ENCODE assay signal across 2 cellular contexts in the genomic region with DNA sequence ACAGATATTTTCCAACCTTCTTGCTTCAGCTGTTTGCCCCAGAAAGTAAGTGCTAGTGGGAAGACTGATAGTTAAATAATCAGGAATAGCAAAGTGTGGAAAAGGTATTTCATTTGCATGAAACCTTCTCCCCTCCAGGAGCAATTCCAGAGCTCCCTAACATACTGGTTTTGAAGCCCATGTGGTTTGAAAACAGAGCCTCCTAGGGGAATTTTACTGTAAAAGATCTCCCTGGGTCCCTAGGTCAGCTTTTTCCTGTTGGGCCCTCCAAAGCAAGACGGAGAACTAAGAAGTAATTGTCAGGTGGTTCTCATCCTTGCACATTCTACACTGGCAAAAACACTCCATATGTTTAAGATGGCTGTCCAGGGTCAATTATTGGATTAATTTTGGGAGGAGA.
TF ChIP-seq lines count a peak whose summit lies in the region.

No MANE protein-coding gene starts in this region.

TF ChIP-seq in GM23338, 12 proteins besides CTCF, POLR2A, EP300 and RAD21:
- no peak for TF ChIP-seq ZNF114 (CRISPR knock-in tag; IDR thresholded peaks at IDR 0.05)
- no peak for TF ChIP-seq STAT1 (IDR thresholded peaks at IDR 0.05; ENCODE audit: unreplicated experiment)
- no peak for TF ChIP-seq EZH2phosphoT487 (IDR thresholded peaks at IDR 0.05; ENCODE audit: unreplicated experiment)
- no peak for TF ChIP-seq ZNF331 (CRISPR knock-in tag; IDR thresholded peaks at IDR 0.05; ENCODE audit: low read depth)
- TF ChIP-seq, protein P1, sequence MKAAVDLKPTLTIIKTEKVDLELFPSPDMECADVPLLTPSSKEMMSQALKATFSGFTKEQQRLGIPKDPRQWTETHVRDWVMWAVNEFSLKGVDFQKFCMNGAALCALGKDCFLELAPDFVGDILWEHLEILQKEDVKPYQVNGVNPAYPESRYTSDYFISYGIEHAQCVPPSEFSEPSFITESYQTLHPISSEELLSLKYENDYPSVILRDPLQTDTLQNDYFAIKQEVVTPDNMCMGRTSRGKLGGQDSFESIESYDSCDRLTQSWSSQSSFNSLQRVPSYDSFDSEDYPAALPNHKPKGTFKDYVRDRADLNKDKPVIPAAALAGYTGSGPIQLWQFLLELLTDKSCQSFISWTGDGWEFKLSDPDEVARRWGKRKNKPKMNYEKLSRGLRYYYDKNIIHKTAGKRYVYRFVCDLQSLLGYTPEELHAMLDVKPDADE (IDR thresholded peaks at IDR 0.05) = no peak
- TF ChIP-seq NANOG (IDR thresholded peaks at IDR 0.05; ENCODE audit: borderline replicate concordance) = no peak
- TF ChIP-seq, protein P2, sequence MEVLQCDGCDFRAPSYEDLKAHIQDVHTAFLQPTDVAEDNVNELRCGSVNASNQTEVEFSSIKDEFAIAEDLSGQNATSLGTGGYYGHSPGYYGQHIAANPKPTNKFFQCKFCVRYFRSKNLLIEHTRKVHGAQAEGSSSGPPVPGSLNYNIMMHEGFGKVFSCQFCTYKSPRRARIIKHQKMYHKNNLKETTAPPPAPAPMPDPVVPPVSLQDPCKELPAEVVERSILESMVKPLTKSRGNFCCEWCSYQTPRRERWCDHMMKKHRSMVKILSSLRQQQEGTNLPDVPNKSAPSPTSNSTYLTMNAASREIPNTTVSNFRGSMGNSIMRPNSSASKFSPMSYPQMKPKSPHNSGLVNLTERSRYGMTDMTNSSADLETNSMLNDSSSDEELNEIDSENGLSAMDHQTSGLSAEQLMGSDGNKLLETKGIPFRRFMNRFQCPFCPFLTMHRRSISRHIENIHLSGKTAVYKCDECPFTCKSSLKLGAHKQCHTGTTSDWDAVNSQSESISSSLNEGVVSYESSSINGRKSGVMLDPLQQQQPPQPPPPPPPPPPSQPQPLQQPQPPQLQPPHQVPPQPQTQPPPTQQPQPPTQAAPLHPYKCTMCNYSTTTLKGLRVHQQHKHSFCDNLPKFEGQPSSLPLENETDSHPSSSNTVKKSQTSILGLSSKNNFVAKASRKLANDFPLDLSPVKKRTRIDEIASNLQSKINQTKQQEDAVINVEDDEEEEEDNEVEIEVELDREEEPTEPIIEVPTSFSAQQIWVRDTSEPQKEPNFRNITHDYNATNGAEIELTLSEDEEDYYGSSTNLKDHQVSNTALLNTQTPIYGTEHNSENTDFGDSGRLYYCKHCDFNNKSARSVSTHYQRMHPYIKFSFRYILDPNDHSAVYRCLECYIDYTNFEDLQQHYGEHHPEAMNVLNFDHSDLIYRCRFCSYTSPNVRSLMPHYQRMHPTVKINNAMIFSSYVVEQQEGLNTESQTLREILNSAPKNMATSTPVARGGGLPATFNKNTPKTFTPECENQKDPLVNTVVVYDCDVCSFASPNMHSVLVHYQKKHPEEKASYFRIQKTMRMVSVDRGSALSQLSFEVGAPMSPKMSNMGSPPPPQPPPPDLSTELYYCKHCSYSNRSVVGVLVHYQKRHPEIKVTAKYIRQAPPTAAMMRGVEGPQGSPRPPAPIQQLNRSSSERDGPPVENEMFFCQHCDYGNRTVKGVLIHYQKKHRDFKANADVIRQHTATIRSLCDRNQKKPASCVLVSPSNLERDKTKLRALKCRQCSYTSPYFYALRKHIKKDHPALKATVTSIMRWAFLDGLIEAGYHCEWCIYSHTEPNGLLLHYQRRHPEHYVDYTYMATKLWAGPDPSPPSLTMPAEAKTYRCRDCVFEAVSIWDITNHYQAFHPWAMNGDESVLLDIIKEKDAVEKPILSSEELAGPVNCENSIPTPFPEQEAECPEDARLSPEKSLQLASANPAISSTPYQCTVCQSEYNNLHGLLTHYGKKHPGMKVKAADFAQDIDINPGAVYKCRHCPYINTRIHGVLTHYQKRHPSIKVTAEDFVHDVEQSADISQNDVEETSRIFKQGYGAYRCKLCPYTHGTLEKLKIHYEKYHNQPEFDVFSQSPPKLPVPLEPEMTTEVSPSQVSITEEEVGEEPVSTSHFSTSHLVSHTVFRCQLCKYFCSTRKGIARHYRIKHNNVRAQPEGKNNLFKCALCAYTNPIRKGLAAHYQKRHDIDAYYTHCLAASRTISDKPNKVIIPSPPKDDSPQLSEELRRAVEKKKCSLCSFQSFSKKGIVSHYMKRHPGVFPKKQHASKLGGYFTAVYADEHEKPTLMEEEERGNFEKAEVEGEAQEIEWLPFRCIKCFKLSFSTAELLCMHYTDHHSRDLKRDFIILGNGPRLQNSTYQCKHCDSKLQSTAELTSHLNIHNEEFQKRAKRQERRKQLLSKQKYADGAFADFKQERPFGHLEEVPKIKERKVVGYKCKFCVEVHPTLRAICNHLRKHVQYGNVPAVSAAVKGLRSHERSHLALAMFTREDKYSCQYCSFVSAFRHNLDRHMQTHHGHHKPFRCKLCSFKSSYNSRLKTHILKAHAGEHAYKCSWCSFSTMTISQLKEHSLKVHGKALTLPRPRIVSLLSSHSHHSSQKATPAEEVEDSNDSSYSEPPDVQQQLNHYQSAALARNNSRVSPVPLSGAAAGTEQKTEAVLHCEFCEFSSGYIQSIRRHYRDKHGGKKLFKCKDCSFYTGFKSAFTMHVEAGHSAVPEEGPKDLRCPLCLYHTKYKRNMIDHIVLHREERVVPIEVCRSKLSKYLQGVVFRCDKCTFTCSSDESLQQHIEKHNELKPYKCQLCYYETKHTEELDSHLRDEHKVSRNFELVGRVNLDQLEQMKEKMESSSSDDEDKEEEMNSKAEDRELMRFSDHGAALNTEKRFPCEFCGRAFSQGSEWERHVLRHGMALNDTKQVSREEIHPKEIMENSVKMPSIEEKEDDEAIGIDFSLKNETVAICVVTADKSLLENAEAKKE (CRISPR knock-in tag; IDR thresholded peaks at IDR 0.05) = no peak

TF ChIP-seq in H1, 55 proteins besides CTCF, POLR2A, EP300 and RAD21:
- no peak for TF ChIP-seq TCF12 (IDR thresholded peaks at IDR 0.05; ENCODE audit: low read depth, low read length)
- no peak for TF ChIP-seq EGR1 (IDR thresholded peaks at IDR 0.05; ENCODE audit: borderline replicate concordance, low read depth, low read length)
- TF ChIP-seq YY1 (IDR thresholded peaks at IDR 0.05; ENCODE audit: low read depth, low read length) = no peak
- TF ChIP-seq POLR2AphosphoS5 (IDR thresholded peaks at IDR 0.05; ENCODE audit: low read depth, low read length) = no peak
- TF ChIP-seq, protein P3, sequence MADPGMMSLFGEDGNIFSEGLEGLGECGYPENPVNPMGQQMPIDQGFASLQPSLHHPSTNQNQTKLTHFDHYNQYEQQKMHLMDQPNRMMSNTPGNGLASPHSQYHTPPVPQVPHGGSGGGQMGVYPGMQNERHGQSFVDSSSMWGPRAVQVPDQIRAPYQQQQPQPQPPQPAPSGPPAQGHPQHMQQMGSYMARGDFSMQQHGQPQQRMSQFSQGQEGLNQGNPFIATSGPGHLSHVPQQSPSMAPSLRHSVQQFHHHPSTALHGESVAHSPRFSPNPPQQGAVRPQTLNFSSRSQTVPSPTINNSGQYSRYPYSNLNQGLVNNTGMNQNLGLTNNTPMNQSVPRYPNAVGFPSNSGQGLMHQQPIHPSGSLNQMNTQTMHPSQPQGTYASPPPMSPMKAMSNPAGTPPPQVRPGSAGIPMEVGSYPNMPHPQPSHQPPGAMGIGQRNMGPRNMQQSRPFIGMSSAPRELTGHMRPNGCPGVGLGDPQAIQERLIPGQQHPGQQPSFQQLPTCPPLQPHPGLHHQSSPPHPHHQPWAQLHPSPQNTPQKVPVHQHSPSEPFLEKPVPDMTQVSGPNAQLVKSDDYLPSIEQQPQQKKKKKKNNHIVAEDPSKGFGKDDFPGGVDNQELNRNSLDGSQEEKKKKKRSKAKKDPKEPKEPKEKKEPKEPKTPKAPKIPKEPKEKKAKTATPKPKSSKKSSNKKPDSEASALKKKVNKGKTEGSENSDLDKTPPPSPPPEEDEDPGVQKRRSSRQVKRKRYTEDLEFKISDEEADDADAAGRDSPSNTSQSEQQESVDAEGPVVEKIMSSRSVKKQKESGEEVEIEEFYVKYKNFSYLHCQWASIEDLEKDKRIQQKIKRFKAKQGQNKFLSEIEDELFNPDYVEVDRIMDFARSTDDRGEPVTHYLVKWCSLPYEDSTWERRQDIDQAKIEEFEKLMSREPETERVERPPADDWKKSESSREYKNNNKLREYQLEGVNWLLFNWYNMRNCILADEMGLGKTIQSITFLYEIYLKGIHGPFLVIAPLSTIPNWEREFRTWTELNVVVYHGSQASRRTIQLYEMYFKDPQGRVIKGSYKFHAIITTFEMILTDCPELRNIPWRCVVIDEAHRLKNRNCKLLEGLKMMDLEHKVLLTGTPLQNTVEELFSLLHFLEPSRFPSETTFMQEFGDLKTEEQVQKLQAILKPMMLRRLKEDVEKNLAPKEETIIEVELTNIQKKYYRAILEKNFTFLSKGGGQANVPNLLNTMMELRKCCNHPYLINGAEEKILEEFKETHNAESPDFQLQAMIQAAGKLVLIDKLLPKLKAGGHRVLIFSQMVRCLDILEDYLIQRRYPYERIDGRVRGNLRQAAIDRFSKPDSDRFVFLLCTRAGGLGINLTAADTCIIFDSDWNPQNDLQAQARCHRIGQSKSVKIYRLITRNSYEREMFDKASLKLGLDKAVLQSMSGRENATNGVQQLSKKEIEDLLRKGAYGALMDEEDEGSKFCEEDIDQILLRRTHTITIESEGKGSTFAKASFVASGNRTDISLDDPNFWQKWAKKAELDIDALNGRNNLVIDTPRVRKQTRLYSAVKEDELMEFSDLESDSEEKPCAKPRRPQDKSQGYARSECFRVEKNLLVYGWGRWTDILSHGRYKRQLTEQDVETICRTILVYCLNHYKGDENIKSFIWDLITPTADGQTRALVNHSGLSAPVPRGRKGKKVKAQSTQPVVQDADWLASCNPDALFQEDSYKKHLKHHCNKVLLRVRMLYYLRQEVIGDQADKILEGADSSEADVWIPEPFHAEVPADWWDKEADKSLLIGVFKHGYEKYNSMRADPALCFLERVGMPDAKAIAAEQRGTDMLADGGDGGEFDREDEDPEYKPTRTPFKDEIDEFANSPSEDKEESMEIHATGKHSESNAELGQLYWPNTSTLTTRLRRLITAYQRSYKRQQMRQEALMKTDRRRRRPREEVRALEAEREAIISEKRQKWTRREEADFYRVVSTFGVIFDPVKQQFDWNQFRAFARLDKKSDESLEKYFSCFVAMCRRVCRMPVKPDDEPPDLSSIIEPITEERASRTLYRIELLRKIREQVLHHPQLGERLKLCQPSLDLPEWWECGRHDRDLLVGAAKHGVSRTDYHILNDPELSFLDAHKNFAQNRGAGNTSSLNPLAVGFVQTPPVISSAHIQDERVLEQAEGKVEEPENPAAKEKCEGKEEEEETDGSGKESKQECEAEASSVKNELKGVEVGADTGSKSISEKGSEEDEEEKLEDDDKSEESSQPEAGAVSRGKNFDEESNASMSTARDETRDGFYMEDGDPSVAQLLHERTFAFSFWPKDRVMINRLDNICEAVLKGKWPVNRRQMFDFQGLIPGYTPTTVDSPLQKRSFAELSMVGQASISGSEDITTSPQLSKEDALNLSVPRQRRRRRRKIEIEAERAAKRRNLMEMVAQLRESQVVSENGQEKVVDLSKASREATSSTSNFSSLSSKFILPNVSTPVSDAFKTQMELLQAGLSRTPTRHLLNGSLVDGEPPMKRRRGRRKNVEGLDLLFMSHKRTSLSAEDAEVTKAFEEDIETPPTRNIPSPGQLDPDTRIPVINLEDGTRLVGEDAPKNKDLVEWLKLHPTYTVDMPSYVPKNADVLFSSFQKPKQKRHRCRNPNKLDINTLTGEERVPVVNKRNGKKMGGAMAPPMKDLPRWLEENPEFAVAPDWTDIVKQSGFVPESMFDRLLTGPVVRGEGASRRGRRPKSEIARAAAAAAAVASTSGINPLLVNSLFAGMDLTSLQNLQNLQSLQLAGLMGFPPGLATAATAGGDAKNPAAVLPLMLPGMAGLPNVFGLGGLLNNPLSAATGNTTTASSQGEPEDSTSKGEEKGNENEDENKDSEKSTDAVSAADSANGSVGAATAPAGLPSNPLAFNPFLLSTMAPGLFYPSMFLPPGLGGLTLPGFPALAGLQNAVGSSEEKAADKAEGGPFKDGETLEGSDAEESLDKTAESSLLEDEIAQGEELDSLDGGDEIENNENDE (IDR thresholded peaks at IDR 0.05; ENCODE audit: insufficient replicate concordance, low read length) = no peak
- TF ChIP-seq SIRT6 (IDR thresholded peaks at IDR 0.05; ENCODE audit: low read length) = no peak
- TF ChIP-seq SUZ12 (IDR thresholded peaks at IDR 0.05; ENCODE audit: low read length) = no peak
- TF ChIP-seq RXRA (IDR thresholded peaks at IDR 0.05; ENCODE audit: insufficient read depth, low read depth, low read length) = no peak
- TF ChIP-seq CHD1 (IDR thresholded peaks at IDR 0.05; ENCODE audit: low read depth, low read length) = no peak
- no peak for TF ChIP-seq POU5F1 (IDR thresholded peaks at IDR 0.05; ENCODE audit: low read depth, low read length)
- no peak for TF ChIP-seq MAFK (IDR thresholded peaks at IDR 0.05; ENCODE audit: low read depth, low read length)
- no peak for TF ChIP-seq CEBPB (IDR thresholded peaks at IDR 0.05; ENCODE audit: low read depth, low read length)
- TF ChIP-seq, protein P4, sequence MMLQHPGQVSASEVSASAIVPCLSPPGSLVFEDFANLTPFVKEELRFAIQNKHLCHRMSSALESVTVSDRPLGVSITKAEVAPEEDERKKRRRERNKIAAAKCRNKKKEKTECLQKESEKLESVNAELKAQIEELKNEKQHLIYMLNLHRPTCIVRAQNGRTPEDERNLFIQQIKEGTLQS (IDR thresholded peaks at IDR 0.05; ENCODE audit: insufficient read depth, low read depth, low read length) = no peak
- no peak for TF ChIP-seq TAF7 (optimal IDR thresholded peaks at IDR 0.05; ENCODE audit: borderline replicate concordance, low read depth, low read length)
- no peak for TF ChIP-seq KDM1A (IDR thresholded peaks at IDR 0.05; ENCODE audit: borderline replicate concordance, low read length)
- TF ChIP-seq CTBP2 (IDR thresholded peaks at IDR 0.05; ENCODE audit: borderline replicate concordance, insufficient read depth, insufficient read length, low read length) = no peak
- no peak for TF ChIP-seq CBX8 (IDR thresholded peaks at IDR 0.05; ENCODE audit: borderline replicate concordance, low read depth, low read length)
- TF ChIP-seq, protein P5, sequence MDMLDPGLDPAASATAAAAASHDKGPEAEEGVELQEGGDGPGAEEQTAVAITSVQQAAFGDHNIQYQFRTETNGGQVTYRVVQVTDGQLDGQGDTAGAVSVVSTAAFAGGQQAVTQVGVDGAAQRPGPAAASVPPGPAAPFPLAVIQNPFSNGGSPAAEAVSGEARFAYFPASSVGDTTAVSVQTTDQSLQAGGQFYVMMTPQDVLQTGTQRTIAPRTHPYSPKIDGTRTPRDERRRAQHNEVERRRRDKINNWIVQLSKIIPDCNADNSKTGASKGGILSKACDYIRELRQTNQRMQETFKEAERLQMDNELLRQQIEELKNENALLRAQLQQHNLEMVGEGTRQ (IDR thresholded peaks at IDR 0.05; ENCODE audit: low read length) = no peak
